Comparison of ENCODE assay signal across 17 cellular contexts in genomic region chr9:130852801-130853200, GRCh38. TPM values are rescaled to one million over a fixed set of nuclear protein-coding genes. Genes with fewer than 3 reads are reported as not detected.
DNase-seq lines count a peak whose midpoint lies in the region; ATAC-seq and TF ChIP-seq lines count a peak whose summit lies in the region.
"Had no signal": no experiment of that assay in that cellular context is flagged by ENCODE, and none has a peak within 500 bp of the region (broad histone marks: within the 10 kb centered on the region; RNA-seq: fewer than 3 reads in every experiment).

No MANE protein-coding gene starts in this region.

- TF ChIP-seq POLR2A in stomach (IDR thresholded peaks at IDR 0.05): no peak

- H3K27ac ChIP-seq in left ventricle myocardium inferior (replicated peaks): peak overlapping the region; percentile 1
- H3K27ac ChIP-seq in muscle layer of colon (ENCODE audit: low read depth, low read length): peak overlapping the region; percentile 64
- peak overlapping the region in 3 of 5 donors; percentile 17 to 91 (median 50) for H3K27ac ChIP-seq in stomach

- TF ChIP-seq CTCF in left ventricle myocardium inferior (IDR thresholded peaks at IDR 0.05; ENCODE audit: borderline replicate concordance) (no peak), stomach (IDR thresholded peaks at IDR 0.05) (no peak)

- H3K4me1 ChIP-seq in left ventricle myocardium inferior (peaks cover 32% of the 10 kb centered on the region), muscle layer of colon (ENCODE audit: insufficient read depth, low read length) (peaks cover 53% of the 10 kb centered on the region), stomach (peaks cover 6 to 57% (median 30%) of the 10 kb centered on the region in 4 donors)

- no peak for TF ChIP-seq EP300 in stomach (IDR thresholded peaks at IDR 0.05)

- ATAC-seq in Right ventricle myocardium superior (ENCODE audit: poor library complexity) (no peak), GM19035 (IDR thresholded peaks at IDR 0.05; ENCODE audit: unreplicated experiment) (no peak), GM21515 (IDR thresholded peaks at IDR 0.05; ENCODE audit: unreplicated experiment) (no peak)

- no peak overlapping the region for H3K4me3 ChIP-seq in left ventricle myocardium inferior
- H3K4me3 ChIP-seq in muscle layer of colon (ENCODE audit: low read depth in 1 of 2, low read length in 2 of 2): no peak overlapping the region
- H3K4me3 ChIP-seq in stomach: no peak overlapping the region

- H3K9me3 ChIP-seq in left ventricle myocardium inferior (replicated peaks) (no peaks in the 10 kb centered on the region), muscle layer of colon (ENCODE audit: low read length) (no peaks in the 10 kb centered on the region), stomach (no peaks in the 10 kb centered on the region)
- H3K9me3 ChIP-seq: BE2C had no signal

- peaks cover 30% of the 10 kb centered on the region for H3K36me3 ChIP-seq in left ventricle myocardium inferior
- peaks cover 40% of the 10 kb centered on the region for H3K36me3 ChIP-seq in muscle layer of colon (ENCODE audit: insufficient read depth, low read length)
- peaks cover 35 to 41% (median 39%) of the 10 kb centered on the region in 4 donors for H3K36me3 ChIP-seq in stomach

- no peaks in the 10 kb centered on the region for H3K27me3 ChIP-seq in left ventricle myocardium inferior (ENCODE audit: low read depth)
- H3K27me3 ChIP-seq in muscle layer of colon (ENCODE audit: control insufficient read depth in 1 of 2, insufficient read depth in 2 of 2, low read length in 2 of 2): no peaks in the 10 kb centered on the region
- H3K27me3 ChIP-seq in stomach: no peaks in the 10 kb centered on the region
- H3K27me3 ChIP-seq: BE2C had no signal

- DNase-seq in left ventricle myocardium inferior (no peak), Right ventricle myocardium superior (no peak), stomach (no peak), SW 1271 (lab: John Stamatoyannopoulos, UW) (no peak), NCI-H345 (lab: John Stamatoyannopoulos, UW) (no peak)
- DNase-seq: 8988T; BE2C; CD4-positive, alpha-beta T cell; GOT3; NCI-H1417 treated with DMSO at 0.1 percent for 48 hours; NCI-H1930; NCI-H446; NCI-H69 had no signal

- WGBS in stomach, 5 donors: 82 to 93% (median 88%) methylated on average over 7 of the region's 7 CpGs

- H3K9ac ChIP-seq in muscle layer of colon (ENCODE audit: low read length): no peak overlapping the region

- intact Hi-C loops in left ventricle myocardium inferior (cut with micrococcal nuclease): no loop called here
- intact Hi-C loops in Right ventricle myocardium superior (cut with DNase I): no loop called here
- intact Hi-C loops in stomach (cut with DNase I; ENCODE audit: low total_unique reads): no loop called here

RNA-seq across cellular contexts. Expression of gene ABL1, which starts 17.7 kb away (rescaled TPM):
- total RNA-seq in left ventricle myocardium inferior: 30.7 TPM
- 31.5 TPM for total RNA-seq in Right ventricle myocardium superior
- 10 to 100 TPM; 36.2 to 95.9 (median 61.4) TPM for total RNA-seq in stomach
- 10 to 100 TPM; 19.0 to 34.2 (median 31.0) TPM for polyA plus RNA-seq in stomach

RNA-seq across cellular contexts. Expression of gene QRFP, which starts 43.8 kb away (rescaled TPM):
- not detected for total RNA-seq in left ventricle myocardium inferior
- total RNA-seq in Right ventricle myocardium superior: not detected
- total RNA-seq in stomach: not detected
- not detected for polyA plus RNA-seq in stomach
- total RNA-seq: CD4-positive, alpha-beta T cell; OCI-LY7 had no signal

Comparison
In these comparisons a context has a peak if more than half of its experiments do, and no peak if none do; other contexts are left out.
1. H3K27ac ChIP-seq: peak in every context shown above with its lines; median percentile 64 in muscle layer of colon; 50 in stomach; 1 in left ventricle myocardium inferior.